5 cellular contexts compared by ENCODE assay signal in the genomic region with DNA sequence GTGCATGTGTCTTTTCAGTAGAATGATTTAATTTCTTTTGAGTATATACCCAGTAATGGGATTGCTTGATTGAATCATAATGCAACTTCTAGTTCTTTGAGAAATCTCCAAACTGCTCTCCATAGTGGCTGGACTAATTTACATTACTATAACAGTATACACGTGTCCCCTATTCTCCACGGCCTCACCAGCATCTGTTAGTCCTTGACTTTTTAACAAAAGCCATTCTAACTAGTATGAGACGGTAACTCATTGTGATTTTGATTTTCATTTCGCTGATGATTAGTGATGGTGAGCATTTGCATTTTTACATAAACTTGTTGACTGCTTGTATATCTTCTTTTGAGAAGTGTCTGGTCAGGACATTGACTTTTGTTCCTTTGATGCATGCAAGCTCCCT.
"Had no signal": no experiment of that assay in that cellular context is flagged by ENCODE, and none has a peak within 500 bp of the region (broad histone marks: within the 10 kb centered on the region; RNA-seq: fewer than 3 reads in every experiment).

No MANE protein-coding gene starts in this region.

- ATAC-seq: GM23338, K562 had no signal

- H3K4me3 Mint-ChIP-seq: GM23338 had no signal

- H3K4me1 Mint-ChIP-seq: GM23338 had no signal

- DNase-seq: HCEC 1CT, IMR-90, KG1 had no signal

- H3K4me3 ChIP-seq: GM23338, K562 had no signal

- H3K27ac Mint-ChIP-seq: GM23338 had no signal
